Comparison of ENCODE assay signal across 10 cellular contexts in genomic region chr3:151875759-151876158, GRCh38. TPM values are rescaled to one million over a fixed set of nuclear protein-coding genes. Genes with fewer than 3 reads are reported as not detected.
DNase-seq lines count a peak whose midpoint lies in the region; ATAC-seq lines count a peak whose summit lies in the region.
"Had no signal": no experiment of that assay in that cellular context is flagged by ENCODE, and none has a peak within 500 bp of the region (broad histone marks: within the 10 kb centered on the region; RNA-seq: fewer than 3 reads in every experiment).

No MANE protein-coding gene starts in this region.

- no peak overlapping the region for H3K27ac ChIP-seq in rectal smooth muscle tissue (ENCODE audit: low read depth, low read length)
- H3K27ac ChIP-seq: 22Rv1 had no signal

- DNase-seq in NCI-H2107 treated with DMSO at 0.1 percent for 48 hours (lab: John Stamatoyannopoulos, UW; ENCODE audit: unreplicated experiment) (peak; percentile 35), NCI-H2107 (lab: John Stamatoyannopoulos, UW) (no peak), SIG-M5 (lab: John Stamatoyannopoulos, UW) (peak; percentile 92), activated T-cell treated with anti-CD3 and anti-CD28 coated beads for 4 hours (no peak)
- DNase-seq in activated T-helper 1 cell treated with anti-CD3 and anti-CD28 coated beads, Interleukin-12 subunit alpha, Interleukin-12 subunit beta, Interleukin-2, Interleukin-4 antibody, amounts not matched to agents 30 ng/mL and 10 ng/mL and 1 ng/mL, durations not matched to agents 14 hours and 24 hours and 36 hours (ENCODE audit: low spot score), result no peak
- no peak for DNase-seq in activated CD4-positive, alpha-beta T cell treated with anti-CD3 and anti-CD28 coated beads for 48 hours
- DNase-seq: NCI-H1092 had no signal

- H3K27me3 Mint-ChIP-seq in activated T-helper 1 cell treated with anti-CD3 and anti-CD28 coated beads, Interleukin-12 subunit alpha, Interleukin-12 subunit beta, Interleukin-2, Interleukin-4 antibody, amounts not matched to agents 30 ng/mL and 10 ng/mL and 1 ng/mL, durations not matched to agents 14 hours and 24 hours and 36 hours (ENCODE audit: insufficient read depth), result peaks cover 2% of the 10 kb centered on the region

- H3K9me3 Mint-ChIP-seq in activated T-helper 1 cell treated with anti-CD3 and anti-CD28 coated beads, Interleukin-12 subunit alpha, Interleukin-12 subunit beta, Interleukin-2, Interleukin-4 antibody, amounts not matched to agents 30 ng/mL and 10 ng/mL and 1 ng/mL, durations not matched to agents 14 hours and 24 hours and 36 hours, result no peaks in the 10 kb centered on the region

- no peak overlapping the region for H3K4me3 Mint-ChIP-seq in activated T-helper 1 cell treated with anti-CD3 and anti-CD28 coated beads, Interleukin-12 subunit alpha, Interleukin-12 subunit beta, Interleukin-2, Interleukin-4 antibody, amounts not matched to agents 30 ng/mL and 10 ng/mL and 1 ng/mL, durations not matched to agents 14 hours and 24 hours and 36 hours

- intact Hi-C loops in activated T-helper 1 cell treated with anti-CD3 and anti-CD28 coated beads, Interleukin-12 subunit alpha, Interleukin-12 subunit beta, Interleukin-2, Interleukin-4 antibody, amounts not matched to agents 30 ng/mL and 10 ng/mL and 1 ng/mL, durations not matched to agents 14 hours and 24 hours and 36 hours (cut with micrococcal nuclease), result no loop called here

- no peaks in the 10 kb centered on the region for H3K27me3 ChIP-seq in rectal smooth muscle tissue (ENCODE audit: control insufficient read depth, insufficient read depth, low read length)

- peaks cover 24% of the 10 kb centered on the region for H3K4me1 Mint-ChIP-seq in activated T-helper 1 cell treated with anti-CD3 and anti-CD28 coated beads, Interleukin-12 subunit alpha, Interleukin-12 subunit beta, Interleukin-2, Interleukin-4 antibody, amounts not matched to agents 30 ng/mL and 10 ng/mL and 1 ng/mL, durations not matched to agents 14 hours and 24 hours and 36 hours (ENCODE audit: low read depth)

- ATAC-seq in HG03025 (IDR thresholded peaks at IDR 0.05; ENCODE audit: low FRiP score, unreplicated experiment), result peak; percentile 40

- H3K4me3 ChIP-seq in rectal smooth muscle tissue (ENCODE audit: low read length), result peak overlapping the region; percentile 13

- no peak overlapping the region for H3K9ac ChIP-seq in rectal smooth muscle tissue (ENCODE audit: low read length)

- H3K27ac Mint-ChIP-seq in activated T-helper 1 cell treated with anti-CD3 and anti-CD28 coated beads, Interleukin-12 subunit alpha, Interleukin-12 subunit beta, Interleukin-2, Interleukin-4 antibody, amounts not matched to agents 30 ng/mL and 10 ng/mL and 1 ng/mL, durations not matched to agents 14 hours and 24 hours and 36 hours, result no peak overlapping the region

- H3K4me1 ChIP-seq in rectal smooth muscle tissue (ENCODE audit: control insufficient read depth, insufficient read depth, low read length), result peaks cover 8% of the 10 kb centered on the region

- no peaks in the 10 kb centered on the region for H3K36me3 ChIP-seq in rectal smooth muscle tissue (ENCODE audit: control insufficient read depth, insufficient read depth, low read length)

- H3K36me3 Mint-ChIP-seq in activated T-helper 1 cell treated with anti-CD3 and anti-CD28 coated beads, Interleukin-12 subunit alpha, Interleukin-12 subunit beta, Interleukin-2, Interleukin-4 antibody, amounts not matched to agents 30 ng/mL and 10 ng/mL and 1 ng/mL, durations not matched to agents 14 hours and 24 hours and 36 hours (ENCODE audit: low read depth), result no peaks in the 10 kb centered on the region

RNA-seq across cellular contexts. Expression of gene SUCNR1, which starts 2.3 kb away (rescaled TPM):
- total RNA-seq in activated T-helper 1 cell treated with anti-CD3 and anti-CD28 coated beads, Interleukin-12 subunit alpha, Interleukin-12 subunit beta, Interleukin-2, Interleukin-4 antibody, amounts not matched to agents 30 ng/mL and 10 ng/mL and 1 ng/mL, durations not matched to agents 14 hours and 24 hours and 36 hours, result not detected in 2 replicates

Comparison
In these comparisons a context has a peak if more than half of its experiments do, and no peak if none do; other contexts are left out.
1. DNase-seq: peak in NCI-H2107 treated with DMSO at 0.1 percent for 48 hours (single experiment) and SIG-M5 (single experiment); none in NCI-H2107 (single experiment), activated T-helper 1 cell treated with anti-CD3 and anti-CD28 coated beads, Interleukin-12 subunit alpha, Interleukin-12 subunit beta, Interleukin-2, Interleukin-4 antibody, amounts not matched to agents 30 ng/mL and 10 ng/mL and 1 ng/mL, durations not matched to agents 14 hours and 24 hours and 36 hours (single experiment), activated T-cell treated with anti-CD3 and anti-CD28 coated beads for 4 hours (single experiment) and activated CD4-positive, alpha-beta T cell treated with anti-CD3 and anti-CD28 coated beads for 48 hours (single experiment).